16 cellular contexts compared by ENCODE assay signal in the genomic region with DNA sequence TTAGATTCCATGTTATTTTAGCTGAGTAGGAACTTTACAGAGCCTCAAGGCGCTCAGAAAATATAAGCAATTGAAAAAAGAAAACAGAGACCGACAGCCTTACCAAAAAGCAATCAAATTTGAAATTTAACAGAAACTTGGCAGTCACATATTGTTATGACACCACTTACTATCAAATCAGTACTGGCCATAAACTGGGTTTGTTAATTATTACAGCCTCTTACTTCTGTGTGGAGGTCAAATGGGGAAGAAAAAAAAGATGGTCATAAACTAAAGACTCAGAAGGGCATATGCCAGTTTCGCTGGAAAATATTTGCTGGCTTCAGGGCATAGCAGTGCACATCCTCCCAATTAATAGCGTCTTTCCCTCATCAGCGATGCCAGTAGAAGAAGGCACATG. TPM values are rescaled to one million over a fixed set of nuclear protein-coding genes. Genes with fewer than 3 reads are reported as not detected.
A peak's percentile ranks its signal among the peaks of the same experiment; 100 is the strongest.
DNase-seq lines count a peak whose midpoint lies in the region; ATAC-seq, FAIRE-seq and TF ChIP-seq lines count a peak whose summit lies in the region.
"Had no signal": no experiment of that assay in that cellular context is flagged by ENCODE, and none has a peak within 500 bp of the region (broad histone marks: within the 10 kb centered on the region; RNA-seq: fewer than 3 reads in every experiment).

No MANE protein-coding gene starts in this region.

- no peaks in the 10 kb centered on the region for H3K9me3 ChIP-seq in pancreas
- H3K9me3 ChIP-seq: HAP-1 had no signal

- ATAC-seq in left colon: peak; percentile 96
- ATAC-seq in pancreas: peak in 2 of 4 donors; percentile 52 to 62
- ATAC-seq in HG03108 (IDR thresholded peaks at IDR 0.05; ENCODE audit: unreplicated experiment): no peak

- no peaks in the 10 kb centered on the region for H3K36me3 ChIP-seq in pancreas
- H3K36me3 ChIP-seq: HAP-1 had no signal

- in situ Hi-C loops in GM13976 (cut with MboI; ENCODE audit: low sequenced_read_pairs, unreplicated experiment): no loop called here
- in situ Hi-C loops in KBM-7 (cut with MboI; ENCODE audit: low pct_unique_long_range_greater_than_20kb, low sequenced_read_pairs): no loop called here

- H3K4me1 ChIP-seq in pancreas: no peaks in the 10 kb centered on the region
- H3K4me1 ChIP-seq: HAP-1 had no signal

- H3K27me3 ChIP-seq in pancreas: no peaks in the 10 kb centered on the region

- 64 to 69% methylated on average over 5 of the region's 5 CpGs for WGBS in pancreas, 2 donors

- FAIRE-seq in colon (lab: Jason Lieb, UNC) (peak; percentile 74), endometrium (lab: Jason Lieb, UNC) (peak; percentile 66), pancreas (lab: Jason Lieb, UNC) (peak; percentile 51)
- FAIRE-seq: A204.1, GM19239, H1 had no signal

- TF ChIP-seq CTCF in pancreas (IDR thresholded peaks at IDR 0.05): no peak
- TF ChIP-seq CTCF in GM13976 (IDR thresholded peaks at IDR 0.05; ENCODE audit: borderline replicate concordance, control extremely low read depth, extremely low read depth, insufficient read depth, missing control alignments): no peak

- intact Hi-C loops in left colon (cut with DNase I, micrococcal nuclease) (no loop called here), pancreas (cut with DNase I) (no loop called here)

- no peak for DNase-seq in left colon
- no peak for DNase-seq in pancreas
- no peak for DNase-seq in GM13976 (ENCODE audit: low spot score)
- no peak for DNase-seq in NOMO-1 treated with DMSO at 0.1 percent for 48 hours (lab: John Stamatoyannopoulos, UW; ENCODE audit: unreplicated experiment)
- DNase-seq in KBM-7: no peak
- DNase-seq: C1 segment of cervical spinal cord; Calu3; CD4-positive, alpha-beta T cell; DMS 273 treated with DMSO at 0.1 percent for 48 hours had no signal

- no peak overlapping the region for H3K4me3 ChIP-seq in pancreas
- H3K4me3 ChIP-seq: HAP-1 had no signal

- H3K27ac ChIP-seq in pancreas: no peak overlapping the region

RNA-seq across cellular contexts. Expression of gene SUCLG2, which starts 45.5 kb away (rescaled TPM):
- total RNA-seq in left colon (100 to 1,000 TPM; 210 to 246 TPM), pancreas (10 to 100 TPM; 25.7 to 34.4 (median 30.4) TPM)
- 10 to 100 TPM; 16.4 to 20.7 TPM for polyA plus RNA-seq in pancreas

Comparison
In these comparisons a context has a peak if more than half of its experiments do, and no peak if none do; other contexts are left out.
1. RNA of gene SUCLG2, which starts 45.5 kb away (total RNA-seq): 210 to 246 TPM in left colon; 25.7 to 34.4 TPM in pancreas; every median in the first group is over 4 times any median in the second.